8 cellular contexts compared by ENCODE assay signal in genomic region chr1:40774266-40774998, GRCh38. TPM values are rescaled to one million over a fixed set of nuclear protein-coding genes. Genes with fewer than 3 reads are reported as not detected.
DNase-seq lines count a peak whose midpoint lies in the region; ATAC-seq and TF ChIP-seq lines count a peak whose summit lies in the region.

No MANE protein-coding gene starts in this region.

- H3K9me3 Mint-ChIP-seq in naive thymus-derived CD8-positive, alpha-beta T cell, result peaks cover 0 to 10% (median 0%) of the 10 kb centered on the region in 9 donors
- peaks cover 7 to 8% of the 10 kb centered on the region in 2 donors for H3K9me3 Mint-ChIP-seq in stimulated activated naive CD8-positive, alpha-beta T cell treated with anti-CD3 and anti-CD28 coated beads, Interleukin-15, amount 100 ng/mL, for 72 hours

- H3K4me1 ChIP-seq in DOHH2 (ENCODE audit: control insufficient read depth, low read length), result no peaks in the 10 kb centered on the region

- H3K36me3 ChIP-seq in DOHH2 (ENCODE audit: control insufficient read depth, low read length), result peaks cover 12% of the 10 kb centered on the region

- ATAC-seq in naive thymus-derived CD8-positive, alpha-beta T cell, result peak; percentile 61 to 83
- peak; percentile 72 for ATAC-seq in stimulated activated naive CD8-positive, alpha-beta T cell treated with anti-CD3 and anti-CD28 coated beads, Interleukin-15, amount 100 ng/mL, for 72 hours

- 0 out of 2 replicates have a peak, but pooled peaks cover 6% of the 10 kb centered on the region for H3F3A ChIP-seq in DOHH2 (ENCODE audit: control insufficient read depth, insufficient read depth)

- H3K27ac Mint-ChIP-seq in naive thymus-derived CD8-positive, alpha-beta T cell, result peak overlapping the region in 2 of 10 donors; percentile 58 to 66
- no peak overlapping the region for H3K27ac Mint-ChIP-seq in stimulated activated naive CD8-positive, alpha-beta T cell treated with anti-CD3 and anti-CD28 coated beads, Interleukin-15, amount 100 ng/mL, for 72 hours

- no peaks in the 10 kb centered on the region for H3K27me3 ChIP-seq in DOHH2 (ENCODE audit: control insufficient read depth, low read length)

- no peak overlapping the region for H3K4me3 ChIP-seq in DOHH2 (ENCODE audit: low read length)

- DNase-seq in NAMALWA (ENCODE audit: low spot score), result peak; percentile 56
- DNase-seq in activated CD4-positive, alpha-beta T cell treated with anti-CD3 and anti-CD28 coated beads, Interleukin-2, amount 50 U/mL, for 24 hours (ENCODE audit: low read depth in 1 of 2, low spot score in 1 of 2), result peak; percentile 37 to 44
- DNase-seq in effector CD4-positive, alpha-beta T cell, result peak; percentile 58
- DNase-seq in naive thymus-derived CD8-positive, alpha-beta T cell, result peak; percentile 47 to 82 (median 68)
- peak; percentile 50 to 55 for DNase-seq in stimulated activated naive CD8-positive, alpha-beta T cell treated with anti-CD3 and anti-CD28 coated beads, Interleukin-15, amount 100 ng/mL, for 72 hours
- DNase-seq in GF-D8 (lab: John Stamatoyannopoulos, UW), result no peak
- DNase-seq in SIG-M5 treated with dmso at 0.1 percent for 504 hours (lab: John Stamatoyannopoulos, UW; ENCODE audit: unreplicated experiment), result no peak

- peaks cover 0 to 13% (median 7%) of the 10 kb centered on the region in 4 donors for H3K4me1 Mint-ChIP-seq in naive thymus-derived CD8-positive, alpha-beta T cell
- H3K4me1 Mint-ChIP-seq in stimulated activated naive CD8-positive, alpha-beta T cell treated with anti-CD3 and anti-CD28 coated beads, Interleukin-15, amount 100 ng/mL, for 72 hours, result peaks cover 19% of the 10 kb centered on the region

- H3K27ac ChIP-seq in DOHH2 (ENCODE audit: low read depth, low read length), result no peak overlapping the region

- TF ChIP-seq CTCF in DOHH2 (IDR thresholded peaks at IDR 0.05; ENCODE audit: low read depth, low read length, poor library complexity, severe bottlenecking), result peak; percentile 96

- H3K36me3 Mint-ChIP-seq in naive thymus-derived CD8-positive, alpha-beta T cell, result peaks cover 9 to 43% (median 23%) of the 10 kb centered on the region in 3 donors

- no peaks in the 10 kb centered on the region for H4K20me1 ChIP-seq in DOHH2 (ENCODE audit: control insufficient read depth, insufficient read depth, low read depth, low read length)

- H3K27me3 Mint-ChIP-seq in naive thymus-derived CD8-positive, alpha-beta T cell, result no peaks in the 10 kb centered on the region
- H3K27me3 Mint-ChIP-seq in stimulated activated naive CD8-positive, alpha-beta T cell treated with anti-CD3 and anti-CD28 coated beads, Interleukin-15, amount 100 ng/mL, for 72 hours, result no peaks in the 10 kb centered on the region

- H3K4me3 Mint-ChIP-seq in naive thymus-derived CD8-positive, alpha-beta T cell, result no peak overlapping the region
- no peak overlapping the region for H3K4me3 Mint-ChIP-seq in stimulated activated naive CD8-positive, alpha-beta T cell treated with anti-CD3 and anti-CD28 coated beads, Interleukin-15, amount 100 ng/mL, for 72 hours

- no peaks in the 10 kb centered on the region for H3K9me2 ChIP-seq in DOHH2 (replicated peaks; ENCODE audit: control insufficient read depth, low read length)

- POLR2A ChIA-PET in naive thymus-derived CD8-positive, alpha-beta T cell (lab: Charles Lee), result interaction anchor here (0.6 to 2.1 kb wide), 6 partner anchors 8 to 745 kb away, joined by 3 to 7 read pairs (median 3); partner anchors contain the start of gene NFYC

- no peaks in the 10 kb centered on the region for H3K9me3 ChIP-seq in DOHH2 (ENCODE audit: control insufficient read depth, insufficient read depth, low read length)

- no peaks in the 10 kb centered on the region for H3K79me2 ChIP-seq in DOHH2 (ENCODE audit: control insufficient read depth, low read length)

- H3K4me2 ChIP-seq in DOHH2 (ENCODE audit: low read length), result no peak overlapping the region

RNA-seq across cellular contexts. Expression of gene KCNQ4, which starts 9.2 kb away (rescaled TPM):
- under 1 TPM; 0.18 to 0.25 TPM for total RNA-seq in naive thymus-derived CD8-positive, alpha-beta T cell
- under 1 TPM; 0.08 to 0.17 (median 0.08) TPM for polyA plus RNA-seq in naive thymus-derived CD8-positive, alpha-beta T cell

Comparison
In these comparisons a context has a peak if more than half of its experiments do, and no peak if none do; other contexts are left out.
1. DNase-seq: peak in NAMALWA (single experiment), activated CD4-positive, alpha-beta T cell treated with anti-CD3 and anti-CD28 coated beads, Interleukin-2, amount 50 U/mL, for 24 hours (2 of 2), effector CD4-positive, alpha-beta T cell (single experiment), naive thymus-derived CD8-positive, alpha-beta T cell (10 of 10) and stimulated activated naive CD8-positive, alpha-beta T cell treated with anti-CD3 and anti-CD28 coated beads, Interleukin-15, amount 100 ng/mL, for 72 hours (2 of 2); none in GF-D8 (single experiment) and SIG-M5 treated with dmso at 0.1 percent for 504 hours (single experiment).